In genomic region chr21:29819675-29820337, GRCh38 we compare ENCODE assay signal across 1 cellular context.
TF ChIP-seq lines count a peak whose summit lies in the region.

No MANE protein-coding gene starts in this region.

TF ChIP-seq in GM23338, 12 proteins besides CTCF, POLR2A, EP300 and RAD21 (continued from another document):
- TF ChIP-seq, protein P1, sequence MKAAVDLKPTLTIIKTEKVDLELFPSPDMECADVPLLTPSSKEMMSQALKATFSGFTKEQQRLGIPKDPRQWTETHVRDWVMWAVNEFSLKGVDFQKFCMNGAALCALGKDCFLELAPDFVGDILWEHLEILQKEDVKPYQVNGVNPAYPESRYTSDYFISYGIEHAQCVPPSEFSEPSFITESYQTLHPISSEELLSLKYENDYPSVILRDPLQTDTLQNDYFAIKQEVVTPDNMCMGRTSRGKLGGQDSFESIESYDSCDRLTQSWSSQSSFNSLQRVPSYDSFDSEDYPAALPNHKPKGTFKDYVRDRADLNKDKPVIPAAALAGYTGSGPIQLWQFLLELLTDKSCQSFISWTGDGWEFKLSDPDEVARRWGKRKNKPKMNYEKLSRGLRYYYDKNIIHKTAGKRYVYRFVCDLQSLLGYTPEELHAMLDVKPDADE (IDR thresholded peaks at IDR 0.05): no peak
- TF ChIP-seq EZH2phosphoT487 (IDR thresholded peaks at IDR 0.05; ENCODE audit: unreplicated experiment) (no peak), ZNF331 (CRISPR knock-in tag; IDR thresholded peaks at IDR 0.05; ENCODE audit: low read depth) (no peak), POLR2AphosphoS5 (IDR thresholded peaks at IDR 0.05; ENCODE audit: low read depth) (no peak), JUNB (IDR thresholded peaks at IDR 0.05; ENCODE audit: unreplicated experiment) (no peak), EZH2 (IDR thresholded peaks at IDR 0.05; ENCODE audit: low read depth, unreplicated experiment) (no peak), REST (IDR thresholded peaks at IDR 0.05; ENCODE audit: unreplicated experiment) (no peak), STAT1 (IDR thresholded peaks at IDR 0.05; ENCODE audit: unreplicated experiment) (no peak), CREB1 (CRISPR knock-in tag; IDR thresholded peaks at IDR 0.05; ENCODE audit: low read depth) (no peak)
- TF ChIP-seq, protein P2, sequence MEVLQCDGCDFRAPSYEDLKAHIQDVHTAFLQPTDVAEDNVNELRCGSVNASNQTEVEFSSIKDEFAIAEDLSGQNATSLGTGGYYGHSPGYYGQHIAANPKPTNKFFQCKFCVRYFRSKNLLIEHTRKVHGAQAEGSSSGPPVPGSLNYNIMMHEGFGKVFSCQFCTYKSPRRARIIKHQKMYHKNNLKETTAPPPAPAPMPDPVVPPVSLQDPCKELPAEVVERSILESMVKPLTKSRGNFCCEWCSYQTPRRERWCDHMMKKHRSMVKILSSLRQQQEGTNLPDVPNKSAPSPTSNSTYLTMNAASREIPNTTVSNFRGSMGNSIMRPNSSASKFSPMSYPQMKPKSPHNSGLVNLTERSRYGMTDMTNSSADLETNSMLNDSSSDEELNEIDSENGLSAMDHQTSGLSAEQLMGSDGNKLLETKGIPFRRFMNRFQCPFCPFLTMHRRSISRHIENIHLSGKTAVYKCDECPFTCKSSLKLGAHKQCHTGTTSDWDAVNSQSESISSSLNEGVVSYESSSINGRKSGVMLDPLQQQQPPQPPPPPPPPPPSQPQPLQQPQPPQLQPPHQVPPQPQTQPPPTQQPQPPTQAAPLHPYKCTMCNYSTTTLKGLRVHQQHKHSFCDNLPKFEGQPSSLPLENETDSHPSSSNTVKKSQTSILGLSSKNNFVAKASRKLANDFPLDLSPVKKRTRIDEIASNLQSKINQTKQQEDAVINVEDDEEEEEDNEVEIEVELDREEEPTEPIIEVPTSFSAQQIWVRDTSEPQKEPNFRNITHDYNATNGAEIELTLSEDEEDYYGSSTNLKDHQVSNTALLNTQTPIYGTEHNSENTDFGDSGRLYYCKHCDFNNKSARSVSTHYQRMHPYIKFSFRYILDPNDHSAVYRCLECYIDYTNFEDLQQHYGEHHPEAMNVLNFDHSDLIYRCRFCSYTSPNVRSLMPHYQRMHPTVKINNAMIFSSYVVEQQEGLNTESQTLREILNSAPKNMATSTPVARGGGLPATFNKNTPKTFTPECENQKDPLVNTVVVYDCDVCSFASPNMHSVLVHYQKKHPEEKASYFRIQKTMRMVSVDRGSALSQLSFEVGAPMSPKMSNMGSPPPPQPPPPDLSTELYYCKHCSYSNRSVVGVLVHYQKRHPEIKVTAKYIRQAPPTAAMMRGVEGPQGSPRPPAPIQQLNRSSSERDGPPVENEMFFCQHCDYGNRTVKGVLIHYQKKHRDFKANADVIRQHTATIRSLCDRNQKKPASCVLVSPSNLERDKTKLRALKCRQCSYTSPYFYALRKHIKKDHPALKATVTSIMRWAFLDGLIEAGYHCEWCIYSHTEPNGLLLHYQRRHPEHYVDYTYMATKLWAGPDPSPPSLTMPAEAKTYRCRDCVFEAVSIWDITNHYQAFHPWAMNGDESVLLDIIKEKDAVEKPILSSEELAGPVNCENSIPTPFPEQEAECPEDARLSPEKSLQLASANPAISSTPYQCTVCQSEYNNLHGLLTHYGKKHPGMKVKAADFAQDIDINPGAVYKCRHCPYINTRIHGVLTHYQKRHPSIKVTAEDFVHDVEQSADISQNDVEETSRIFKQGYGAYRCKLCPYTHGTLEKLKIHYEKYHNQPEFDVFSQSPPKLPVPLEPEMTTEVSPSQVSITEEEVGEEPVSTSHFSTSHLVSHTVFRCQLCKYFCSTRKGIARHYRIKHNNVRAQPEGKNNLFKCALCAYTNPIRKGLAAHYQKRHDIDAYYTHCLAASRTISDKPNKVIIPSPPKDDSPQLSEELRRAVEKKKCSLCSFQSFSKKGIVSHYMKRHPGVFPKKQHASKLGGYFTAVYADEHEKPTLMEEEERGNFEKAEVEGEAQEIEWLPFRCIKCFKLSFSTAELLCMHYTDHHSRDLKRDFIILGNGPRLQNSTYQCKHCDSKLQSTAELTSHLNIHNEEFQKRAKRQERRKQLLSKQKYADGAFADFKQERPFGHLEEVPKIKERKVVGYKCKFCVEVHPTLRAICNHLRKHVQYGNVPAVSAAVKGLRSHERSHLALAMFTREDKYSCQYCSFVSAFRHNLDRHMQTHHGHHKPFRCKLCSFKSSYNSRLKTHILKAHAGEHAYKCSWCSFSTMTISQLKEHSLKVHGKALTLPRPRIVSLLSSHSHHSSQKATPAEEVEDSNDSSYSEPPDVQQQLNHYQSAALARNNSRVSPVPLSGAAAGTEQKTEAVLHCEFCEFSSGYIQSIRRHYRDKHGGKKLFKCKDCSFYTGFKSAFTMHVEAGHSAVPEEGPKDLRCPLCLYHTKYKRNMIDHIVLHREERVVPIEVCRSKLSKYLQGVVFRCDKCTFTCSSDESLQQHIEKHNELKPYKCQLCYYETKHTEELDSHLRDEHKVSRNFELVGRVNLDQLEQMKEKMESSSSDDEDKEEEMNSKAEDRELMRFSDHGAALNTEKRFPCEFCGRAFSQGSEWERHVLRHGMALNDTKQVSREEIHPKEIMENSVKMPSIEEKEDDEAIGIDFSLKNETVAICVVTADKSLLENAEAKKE (CRISPR knock-in tag; IDR thresholded peaks at IDR 0.05): no peak
